22 cellular contexts compared by ENCODE assay signal in genomic region chr20:17787816-17788215, GRCh38.
DNase-seq lines count a peak whose midpoint lies in the region; ATAC-seq, FAIRE-seq and TF ChIP-seq lines count a peak whose summit lies in the region.
"Had no signal": no experiment of that assay in that cellular context is flagged by ENCODE, and none has a peak within 500 bp of the region (broad histone marks: within the 10 kb centered on the region; RNA-seq: fewer than 3 reads in every experiment).

No MANE protein-coding gene starts in this region.

- intact Hi-C loops in cardiac septum (cut with DNase I) (no loop called here), left ventricle myocardium superior (cut with micrococcal nuclease) (no loop called here), esophagus muscularis mucosa (cut with DNase I) (no loop called here)

- TF ChIP-seq POLR2A in H1 (IDR thresholded peaks at IDR 0.05; ENCODE audit: control extremely low read depth in 1 of 2, low read depth in 2 of 2, low read length in 2 of 2) (no peak), esophagus muscularis mucosa (IDR thresholded peaks at IDR 0.05; ENCODE audit: low read depth) (no peak)

- no peak overlapping the region for H3K27ac ChIP-seq in H1 (ENCODE audit: low read depth, low read length)
- no peak overlapping the region for H3K27ac ChIP-seq in mesenchymal stem cell (ENCODE audit: low read length, poor library complexity, severe bottlenecking)
- H3K27ac ChIP-seq in esophagus muscularis mucosa (replicated peaks in 1 of 4): no peak overlapping the region
- H3K27ac ChIP-seq: 22Rv1; A549; BLaER1 treated with 17β-estradiol and CSF1 and Interleukin-3, amounts not matched to agents 10 nM and 100 nM; C4-2B had no signal

- no peak for TF ChIP-seq EP300 in H1 (IDR thresholded peaks at IDR 0.05; ENCODE audit: borderline replicate concordance in 1 of 2, low read depth in 2 of 2, low read length in 2 of 2)
- TF ChIP-seq EP300 in esophagus muscularis mucosa (IDR thresholded peaks at IDR 0.05): no peak

- DNase-seq in cardiac septum (ENCODE audit: low spot score): peak; percentile 14
- DNase-seq in left ventricle myocardium superior: no peak
- DNase-seq in H1 (ENCODE audit: low read depth in 1 of 2, low spot score in 2 of 2): no peak
- no peak for DNase-seq in mesenchymal stem cell
- DNase-seq in esophagus muscularis mucosa (ENCODE audit: extremely low spot score): no peak
- DNase-seq in activated CD4-positive, alpha-beta T cell treated with anti-CD3 and anti-CD28 coated beads for 48 hours: no peak
- DNase-seq: AML-193; Caco-2; Calu3; CD4-positive, alpha-beta T cell; CD8-positive, alpha-beta T cell; DMS79 treated with DMSO at 0.1 percent for 48 hours; GF-D8 had no signal

- POLR2A ChIA-PET in H1 (lab: Charles Lee; ENCODE audit: partially characterized antibody): no interaction called here

- TF ChIP-seq RAD21 in H1 (IDR thresholded peaks at IDR 0.05 in 1 of 2, conservative IDR thresholded peaks at IDR 0.05 in 1 of 2; ENCODE audit: low read depth in 2 of 2, low read length in 2 of 2): no peak

- H4K5ac ChIP-seq in H1 (ENCODE audit: insufficient read length, low read depth, low read length): no peak overlapping the region

- H2AK5ac ChIP-seq in H1 (ENCODE audit: low read depth, low read length) (no peak overlapping the region), mesenchymal stem cell (ENCODE audit: low read length, severe bottlenecking) (peak overlapping the region; percentile 13)

- no peak overlapping the region for H3K4me3 ChIP-seq in H1 (ENCODE audit: extremely low read depth in 1 of 4, insufficient read depth in 2 of 4, low read depth in 3 of 4, low read length in 4 of 4)
- no peak overlapping the region for H3K4me3 ChIP-seq in mesenchymal stem cell (ENCODE audit: insufficient read depth in 1 of 2, low read depth in 1 of 2, low read length in 2 of 2)
- no peak overlapping the region for H3K4me3 ChIP-seq in esophagus muscularis mucosa
- H3K4me3 ChIP-seq: A549; BLaER1 treated with 17β-estradiol and CSF1 and Interleukin-3, amounts not matched to agents 10 nM and 100 nM had no signal

- no peaks in the 10 kb centered on the region for H3K79me2 ChIP-seq in H1 (ENCODE audit: control insufficient read depth in 1 of 2, insufficient read depth in 2 of 2, low read length in 2 of 2)

- no peak overlapping the region for H3K14ac ChIP-seq in H1 (ENCODE audit: insufficient read length)
- no peak overlapping the region for H3K14ac ChIP-seq in mesenchymal stem cell (ENCODE audit: low read length in 2 of 2)

- H4K20me1 ChIP-seq in H1 (replicated peaks in 1 of 2; ENCODE audit: control insufficient read depth in 1 of 2, insufficient read depth in 2 of 2, low read length in 2 of 2): no peaks in the 10 kb centered on the region
- H4K20me1 ChIP-seq: BLaER1 treated with 17β-estradiol and CSF1 and Interleukin-3, amounts not matched to agents 10 nM and 100 nM had no signal

- no peak for TF ChIP-seq CTCF in H1 (IDR thresholded peaks at IDR 0.05; ENCODE audit: control extremely low read depth in 1 of 3, insufficient read depth in 1 of 3, low read depth in 1 of 3, low read length in 3 of 3)
- TF ChIP-seq CTCF in esophagus muscularis mucosa (IDR thresholded peaks at IDR 0.05): no peak

- no peak for ATAC-seq in left ventricle myocardium superior
- no peak for ATAC-seq in HG03139 (IDR thresholded peaks at IDR 0.05; ENCODE audit: unreplicated experiment)
- ATAC-seq: A549; CD8-positive, alpha-beta T cell had no signal

- H3K18ac ChIP-seq in H1 (ENCODE audit: extremely low read depth, low read length) (no peak overlapping the region), mesenchymal stem cell (ENCODE audit: low read depth in 1 of 2, low read length in 2 of 2) (no peak overlapping the region)

- H4K8ac ChIP-seq in H1 (ENCODE audit: extremely low read depth, insufficient read depth, low read length) (no peak overlapping the region), mesenchymal stem cell (ENCODE audit: low read length) (no peak overlapping the region)

- H3K9ac ChIP-seq in H1 (replicated peaks in 1 of 4; ENCODE audit: extremely low read depth in 1 of 4, low read depth in 3 of 4, low read length in 3 of 4) (no peak overlapping the region), mesenchymal stem cell (ENCODE audit: low read length) (no peak overlapping the region)
- H3K9ac ChIP-seq: BLaER1 treated with 17β-estradiol and CSF1 and Interleukin-3, amounts not matched to agents 10 nM and 100 nM had no signal

- H3K4me2 ChIP-seq in H1 (ENCODE audit: insufficient read depth in 1 of 2, low read depth in 2 of 2, low read length in 2 of 2) (no peak overlapping the region), mesenchymal stem cell (ENCODE audit: low read length, poor library complexity, severe bottlenecking) (no peak overlapping the region)
- H3K4me2 ChIP-seq: A549; BLaER1 treated with 17β-estradiol and CSF1 and Interleukin-3, amounts not matched to agents 10 nM and 100 nM had no signal

- H2BK12ac ChIP-seq in H1 (ENCODE audit: low read depth, low read length) (0 out of 2 replicates have a peak overlapping the region, but pooled peaks have one; percentile 50), mesenchymal stem cell (ENCODE audit: low read length in 2 of 2) (no peak overlapping the region)

- H3K9me3 ChIP-seq in H1 (ENCODE audit: insufficient read depth in 2 of 2, low read depth in 1 of 2, low read length in 1 of 2) (no peaks in the 10 kb centered on the region), mesenchymal stem cell (ENCODE audit: control insufficient read depth, low read length) (no peaks in the 10 kb centered on the region), esophagus muscularis mucosa (no peaks in the 10 kb centered on the region)
- H3K9me3 ChIP-seq: A549; BLaER1 treated with 17β-estradiol and CSF1 and Interleukin-3, amounts not matched to agents 10 nM and 100 nM had no signal

- H2BK120ac ChIP-seq in H1 (replicated peaks; ENCODE audit: low read depth, low read length) (no peak overlapping the region), mesenchymal stem cell (ENCODE audit: low read depth, low read length) (no peak overlapping the region)

- H3K56ac ChIP-seq in H1 (replicated peaks; ENCODE audit: insufficient read length, low read depth, low read length): no peak overlapping the region

- peak overlapping the region; percentile 44; the same call in 1 of the 2 replicates for H2BK5ac ChIP-seq in H1 (ENCODE audit: low read depth, low read length)
- no peak overlapping the region for H2BK5ac ChIP-seq in mesenchymal stem cell (ENCODE audit: low read depth, low read length, poor library complexity, severe bottlenecking)

- H3K4me1 ChIP-seq in H1 (replicated peaks in 1 of 4; ENCODE audit: control insufficient read depth in 3 of 4, insufficient read depth in 4 of 4, low read length in 3 of 4): peaks cover 0 to 4% (median 2%) of the 10 kb centered on the region in 4 experiments; a peak in 3 of 7 replicates
- peaks cover 12% of the 10 kb centered on the region for H3K4me1 ChIP-seq in mesenchymal stem cell (ENCODE audit: control insufficient read depth, insufficient read depth, low read depth, low read length)
- peaks cover 0 to 13% (median 10%) of the 10 kb centered on the region in 4 donors for H3K4me1 ChIP-seq in esophagus muscularis mucosa
- H3K4me1 ChIP-seq: A549 had no signal

- H3K79me1 ChIP-seq in H1 (ENCODE audit: low read depth, low read length): no peaks in the 10 kb centered on the region
- no peaks in the 10 kb centered on the region for H3K79me1 ChIP-seq in mesenchymal stem cell (replicated peaks; ENCODE audit: low read length, poor library complexity, severe bottlenecking)

- H3K23me2 ChIP-seq in H1 (ENCODE audit: low read depth, low read length): no peaks in the 10 kb centered on the region

- FAIRE-seq in H1 (lab: Jason Lieb, UNC): no peak
- FAIRE-seq: A549, D721Med, G401.6, GM12891, GM19239 had no signal

- H3K23ac ChIP-seq in H1 (ENCODE audit: insufficient read length) (no peak overlapping the region), mesenchymal stem cell (ENCODE audit: low read length in 2 of 2) (no peak overlapping the region)

- H2BK20ac ChIP-seq in H1 (ENCODE audit: low read length): no peak overlapping the region

- H2BK15ac ChIP-seq in H1 (ENCODE audit: low read length) (no peak overlapping the region), mesenchymal stem cell (ENCODE audit: low read depth, poor library complexity, severe bottlenecking) (no peak overlapping the region)

- H2AFZ ChIP-seq in H1 (ENCODE audit: low read length) (no peak overlapping the region), mesenchymal stem cell (ENCODE audit: low read depth, low read length) (no peak overlapping the region)

- H4K91ac ChIP-seq in H1 (replicated peaks; ENCODE audit: insufficient read length, low read length) (no peak overlapping the region), mesenchymal stem cell (ENCODE audit: low read length) (no peak overlapping the region)

- 92% methylated on average over 1 of the region's 1 CpG; no CpG with 5 or more reads in 1 of the 2 experiments for WGBS in H1 (ENCODE audit: extremely low coverage in 1 of 2, insufficient coverage in 1 of 2, insufficient read length in 1 of 2, insufficient replicate concordance in 2 of 2, low coverage in 1 of 2, low lambda C conversion rate in 2 of 2, missing lambda C conversion rate in 1 of 2), 2 experiments
- WGBS in mesenchymal stem cell: 91% methylated on average over 1 of the region's 1 CpG
- WGBS in esophagus muscularis mucosa: 95% methylated on average over 1 of the region's 1 CpG

- H3K36me3 ChIP-seq in H1 (ENCODE audit: control insufficient read depth in 2 of 4, insufficient read depth in 4 of 4, low read length in 3 of 4): no peaks in the 10 kb centered on the region
- H3K36me3 ChIP-seq in mesenchymal stem cell (ENCODE audit: control insufficient read depth in 1 of 2, insufficient read depth in 2 of 2, low read depth in 1 of 2, low read length in 2 of 2): no peaks in the 10 kb centered on the region
- no peaks in the 10 kb centered on the region for H3K36me3 ChIP-seq in esophagus muscularis mucosa
- H3K36me3 ChIP-seq: BLaER1 treated with 17β-estradiol and CSF1 and Interleukin-3, amounts not matched to agents 10 nM and 100 nM had no signal

- H3K27me3 ChIP-seq in H1 (replicated peaks in 1 of 4; ENCODE audit: control insufficient read depth in 3 of 4, extremely low read depth in 1 of 4, insufficient read depth in 3 of 4, low read length in 3 of 4) (no peaks in the 10 kb centered on the region), mesenchymal stem cell (ENCODE audit: control insufficient read depth in 1 of 2, insufficient read depth in 1 of 2, low read length in 2 of 2) (peaks cover 0 to 6% of the 10 kb centered on the region in 2 experiments), esophagus muscularis mucosa (no peaks in the 10 kb centered on the region)
- H3K27me3 ChIP-seq: BLaER1 treated with 17β-estradiol and CSF1 and Interleukin-3, amounts not matched to agents 10 nM and 100 nM had no signal

- CTCF ChIA-PET in H1 (lab: Charles Lee; ENCODE audit: partially characterized antibody): interaction anchor here (1.1 kb wide), 1 partner anchor 16 kb away, joined by 3 read pairs; no protein-coding TSS in a partner anchor

- H3K4ac ChIP-seq in H1 (replicated peaks; ENCODE audit: insufficient read length, low read depth, low read length) (no peak overlapping the region), mesenchymal stem cell (ENCODE audit: low read depth in 1 of 2, low read length in 2 of 2) (no peak overlapping the region)

TF ChIP-seq in H1, 55 proteins besides CTCF, POLR2A, EP300 and RAD21:
- no peak for TF ChIP-seq KDM4A (IDR thresholded peaks at IDR 0.05; ENCODE audit: low read depth, low read length, severe bottlenecking)
- TF ChIP-seq TEAD4 (IDR thresholded peaks at IDR 0.05; ENCODE audit: low read depth, low read length): peak; percentile 70
